12 cellular contexts compared by ENCODE assay signal in genomic region chr2:207765960-207766582, GRCh38. TPM values are rescaled to one million over a fixed set of nuclear protein-coding genes. Genes with fewer than 3 reads are reported as not detected.
DNase-seq lines count a peak whose midpoint lies in the region; ATAC-seq and TF ChIP-seq lines count a peak whose summit lies in the region.
"Had no signal": no experiment of that assay in that cellular context is flagged by ENCODE, and none has a peak within 500 bp of the region (broad histone marks: within the 10 kb centered on the region; RNA-seq: fewer than 3 reads in every experiment).

No MANE protein-coding gene starts in this region.

- H3K4me1 ChIP-seq in HUES6 (ENCODE audit: control insufficient read depth, insufficient read depth, low read length) (peaks cover 67% of the 10 kb centered on the region), body of pancreas (peaks cover 64% of the 10 kb centered on the region), mesendoderm (ENCODE audit: control insufficient read depth, low read depth, low read length) (peaks cover 19% of the 10 kb centered on the region)

- peak overlapping the region; percentile 64 for H3K4me2 ChIP-seq in mesendoderm (ENCODE audit: low read length)

- H3K4ac ChIP-seq in mesendoderm (ENCODE audit: low read depth, low read length), result no peak overlapping the region

- peak overlapping the region; percentile 96 for H3K56ac ChIP-seq in mesendoderm (ENCODE audit: low read length)

- intact Hi-C loops in body of pancreas (cut with DNase I), result no loop called here

- no peak overlapping the region for H2BK15ac ChIP-seq in mesendoderm (replicated peaks; ENCODE audit: low read depth)

- no peaks in the 10 kb centered on the region for H3K9me3 ChIP-seq in HUES6 (ENCODE audit: control insufficient read depth, insufficient read depth, low read depth, low read length)
- no peaks in the 10 kb centered on the region for H3K9me3 ChIP-seq in body of pancreas
- H3K9me3 ChIP-seq: ascending aorta had no signal

- H3K27ac ChIP-seq in HUES6 (ENCODE audit: low read depth, low read length) (peak overlapping the region; percentile 80; the same call in 1 of the 2 replicates), body of pancreas (peak overlapping the region; percentile 19 to 80 (median 70)), mesendoderm (ENCODE audit: low read depth, low read length) (peak overlapping the region; percentile 5)
- H3K27ac ChIP-seq: ascending aorta had no signal

- H3K36me3 ChIP-seq in HUES6 (ENCODE audit: control insufficient read depth, insufficient read depth, low read length) (peaks cover 60% of the 10 kb centered on the region), body of pancreas (replicated peaks in 1 of 2; ENCODE audit: insufficient read depth in 1 of 2, low read depth in 2 of 2) (peaks cover 0 to 5% of the 10 kb centered on the region in 2 donors), mesendoderm (ENCODE audit: control insufficient read depth, insufficient read depth, low read length) (peaks cover 3% of the 10 kb centered on the region)

- peaks cover 57% of the 10 kb centered on the region for H3K79me2 ChIP-seq in mesendoderm (ENCODE audit: control insufficient read depth, insufficient read depth, low read length)

- H2AK5ac ChIP-seq in mesendoderm (ENCODE audit: low read length), result no peak overlapping the region

- H4K8ac ChIP-seq in mesendoderm (ENCODE audit: low read depth, low read length), result no peak overlapping the region

- no peak overlapping the region for H3K18ac ChIP-seq in mesendoderm (ENCODE audit: low read length)

- H3K4me3 ChIP-seq in HUES6 (ENCODE audit: low read depth, low read length) (peak overlapping the region; percentile 90), body of pancreas (no peak overlapping the region), mesendoderm (ENCODE audit: low read length) (no peak overlapping the region)

- peaks cover 13% of the 10 kb centered on the region for H3K79me1 ChIP-seq in mesendoderm (ENCODE audit: low read length)

- no peak overlapping the region for H3K23ac ChIP-seq in mesendoderm (ENCODE audit: low read length)

- no peak for TF ChIP-seq POLR2A in body of pancreas (IDR thresholded peaks at IDR 0.05)

- H3K9ac ChIP-seq in HUES6 (ENCODE audit: low read length) (peak overlapping the region; percentile 94), mesendoderm (ENCODE audit: low read length) (peak overlapping the region; percentile 56)

- H4K5ac ChIP-seq in mesendoderm (ENCODE audit: low read length), result no peak overlapping the region

- DNase-seq in AML-193 (lab: John Stamatoyannopoulos, UW), result peak; percentile 13 to 25
- no peak for DNase-seq in body of pancreas
- DNase-seq in mesendoderm, result peak; percentile 70
- DNase-seq in NCI-H524 treated with DMSO at 0.1 percent for 48 hours (lab: John Stamatoyannopoulos, UW), result no peak
- DNase-seq in NCI-H446 (lab: John Stamatoyannopoulos, UW), result no peak
- DNase-seq: NCI-H226, SW 1271 had no signal

- WGBS in body of pancreas, 2 donors, result 12 to 16% methylated on average over 7 of the region's 7 CpGs
- no CpG with 5 or more reads among the region's 7 CpGs for WGBS in mesendoderm (ENCODE audit: extremely low coverage, insufficient coverage, low lambda C conversion rate)

- H3K27me3 ChIP-seq in HUES6 (ENCODE audit: control insufficient read depth, insufficient read depth, low read length), result peaks cover 38% of the 10 kb centered on the region; the same call in 1 of the 2 replicates
- no peaks in the 10 kb centered on the region for H3K27me3 ChIP-seq in body of pancreas
- H3K27me3 ChIP-seq in mesendoderm (ENCODE audit: insufficient read depth, low read length, poor library complexity), result no peaks in the 10 kb centered on the region
- H3K27me3 ChIP-seq: ascending aorta had no signal

- ATAC-seq in body of pancreas (no peak), HG03045 (IDR thresholded peaks at IDR 0.05; ENCODE audit: unreplicated experiment) (no peak), GM18867 (IDR thresholded peaks at IDR 0.05; ENCODE audit: unreplicated experiment) (no peak)
- ATAC-seq: stimulated activated naive CD8-positive, alpha-beta T cell treated with anti-CD3 and anti-CD28 coated beads, Interleukin-15, Interleukin-2, amounts not matched to agents 100 U/mL and 50 U/mL, for 24 hours had no signal

- H2BK120ac ChIP-seq in mesendoderm (ENCODE audit: low read depth, low read length), result no peak overlapping the region

- no peak for TF ChIP-seq CTCF in body of pancreas (IDR thresholded peaks at IDR 0.05)

- no peak overlapping the region for H2BK5ac ChIP-seq in mesendoderm (ENCODE audit: low read length)

RNA-seq across cellular contexts. Expression of gene FZD5, which starts 3.6 kb away (rescaled TPM):
- total RNA-seq in body of pancreas, result 10 to 100 TPM; 26.7 to 27.5 TPM
- polyA plus RNA-seq in mesendoderm (2013, experiment 1 of 2), result 42.5 TPM
- polyA plus RNA-seq in mesendoderm (2013, experiment 2 of 2), result 41.3 TPM

RNA-seq across cellular contexts. Expression of gene CCNYL1, which starts 54.6 kb away (rescaled TPM):
- 10 to 100 TPM; 14.5 to 14.8 TPM for total RNA-seq in body of pancreas
- polyA plus RNA-seq in mesendoderm (2013, experiment 1 of 2), result 21.5 TPM
- polyA plus RNA-seq in mesendoderm (2013, experiment 2 of 2), result 22.0 TPM

Comparison
In these comparisons a context has a peak if more than half of its experiments do, and no peak if none do; other contexts are left out.
1. DNase-seq: peak in AML-193 (2 of 2) and mesendoderm (single experiment); none in body of pancreas (0 of 4), NCI-H524 treated with DMSO at 0.1 percent for 48 hours (single experiment) and NCI-H446 (0 of 2).
2. H3K27ac ChIP-seq: peak in every context shown above with its lines; median percentile 80 in HUES6; 70 in body of pancreas; 5 in mesendoderm.